Comparison of ENCODE assay signal across 18 cellular contexts in the genomic region with DNA sequence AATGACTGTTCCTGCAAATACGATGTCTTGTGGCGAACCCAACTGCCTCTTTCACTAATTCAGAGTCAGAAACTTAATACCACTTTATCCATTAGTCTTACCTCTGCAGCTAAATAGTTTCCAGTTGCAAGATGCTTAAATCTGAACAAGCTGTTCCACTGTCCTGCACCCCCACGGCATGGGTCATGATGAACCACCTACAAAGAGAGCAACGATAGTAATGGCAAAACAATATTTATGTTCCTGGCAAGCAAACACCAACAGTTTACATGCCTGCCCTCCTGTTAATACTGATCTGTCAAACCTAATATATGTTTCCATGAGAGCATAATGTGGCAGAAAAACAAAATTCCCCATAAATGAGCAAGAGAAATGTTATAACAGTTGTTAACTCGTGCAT.
DNase-seq lines count a peak whose midpoint lies in the region; ATAC-seq and TF ChIP-seq lines count a peak whose summit lies in the region.
"Had no signal": no experiment of that assay in that cellular context is flagged by ENCODE, and none has a peak within 500 bp of the region (broad histone marks: within the 10 kb centered on the region; RNA-seq: fewer than 3 reads in every experiment).

No MANE protein-coding gene starts in this region.

- peaks cover 4% of the 10 kb centered on the region for H3K4me1 Mint-ChIP-seq in endothelial cell (ENCODE audit: unreplicated experiment)
- peaks cover 2% of the 10 kb centered on the region for H3K4me1 Mint-ChIP-seq in activated CD4-positive, alpha-beta memory T cell treated with anti-CD3 and anti-CD28 coated beads, Interleukin-2, amount 10 ng/mL, durations not matched to agents 7 days and 5 days
- H3K4me1 Mint-ChIP-seq: CD14-positive monocyte had no signal

- peaks cover 14% of the 10 kb centered on the region for H3K36me3 Mint-ChIP-seq in endothelial cell (ENCODE audit: low read depth, unreplicated experiment)
- peaks cover 15% of the 10 kb centered on the region for H3K36me3 Mint-ChIP-seq in activated CD4-positive, alpha-beta memory T cell treated with anti-CD3 and anti-CD28 coated beads, Interleukin-2, amount 10 ng/mL, durations not matched to agents 7 days and 5 days (ENCODE audit: low read depth)

- CTCF ChIA-PET in activated CD4-positive, alpha-beta memory T cell treated with anti-CD3 and anti-CD28 coated beads, Interleukin-2, amount 10 ng/mL, durations not matched to agents 7 days and 5 days (lab: Charles Lee), result interaction anchor here (1.5 kb wide), 1 partner anchor 10 kb away, joined by 4 read pairs; no protein-coding TSS in a partner anchor

- H3K4me3 ChIP-seq in OCI-LY3 (ENCODE audit: low read length), result peak overlapping the region; percentile 29
- H3K4me3 ChIP-seq in fibroblast of villous mesenchyme (ENCODE audit: low read depth, low read length), result no peak overlapping the region

- H3K4me2 ChIP-seq in OCI-LY3 (ENCODE audit: low read length), result peak overlapping the region; percentile 73

- H3K9me3 Mint-ChIP-seq in endothelial cell (ENCODE audit: unreplicated experiment), result no peaks in the 10 kb centered on the region
- no peaks in the 10 kb centered on the region for H3K9me3 Mint-ChIP-seq in activated CD4-positive, alpha-beta memory T cell treated with anti-CD3 and anti-CD28 coated beads, Interleukin-2, amount 10 ng/mL, durations not matched to agents 7 days and 5 days
- H3K9me3 Mint-ChIP-seq: H9 had no signal

- no peak overlapping the region for H3K27ac Mint-ChIP-seq in endothelial cell (ENCODE audit: unreplicated experiment)
- no peak overlapping the region for H3K27ac Mint-ChIP-seq in activated CD4-positive, alpha-beta memory T cell treated with anti-CD3 and anti-CD28 coated beads, Interleukin-2, amount 10 ng/mL, durations not matched to agents 7 days and 5 days

- POLR2A ChIA-PET in activated CD4-positive, alpha-beta memory T cell treated with anti-CD3 and anti-CD28 coated beads, Interleukin-2, amount 10 ng/mL, durations not matched to agents 7 days and 5 days (lab: Charles Lee), result no interaction called here

- peak overlapping the region; percentile 97 for H3K27ac ChIP-seq in OCI-LY3 (ENCODE audit: low read length)
- H3K27ac ChIP-seq: HL-60, RWPE1 had no signal

- peaks cover 31% of the 10 kb centered on the region for H3K79me2 ChIP-seq in OCI-LY3 (ENCODE audit: low read length)

- H3K9me3 ChIP-seq in OCI-LY3 (ENCODE audit: insufficient read depth, low read length), result no peaks in the 10 kb centered on the region

- DNase-seq in AG09319 (ENCODE audit: extremely low read depth, low read depth), result peak; percentile 72
- peak; percentile 20 for DNase-seq in GM04504 (ENCODE audit: low read depth)
- DNase-seq in fibroblast of villous mesenchyme (ENCODE audit: low read depth), result peak; percentile 48
- no peak for DNase-seq in endothelial cell (ENCODE audit: low spot score)
- DNase-seq in activated CD4-positive, alpha-beta memory T cell treated with anti-CD3 and anti-CD28 coated beads, Interleukin-2, amount 10 ng/mL, durations not matched to agents 7 days and 5 days, result no peak
- no peak for DNase-seq in activated naive CD4-positive, alpha-beta T cell treated with Interleukin-2 at 50 U/mL for 16 hours
- DNase-seq: DMS 273 treated with DMSO at 0.1 percent for 48 hours, DND-41, H9, NCI-H1105, NCI-H1694 treated with DMSO at 0.1 percent for 48 hours, PC-3, SIG-M5 had no signal

- peaks cover 2% of the 10 kb centered on the region for H3K27me3 Mint-ChIP-seq in endothelial cell (ENCODE audit: unreplicated experiment)
- H3K27me3 Mint-ChIP-seq in activated CD4-positive, alpha-beta memory T cell treated with anti-CD3 and anti-CD28 coated beads, Interleukin-2, amount 10 ng/mL, durations not matched to agents 7 days and 5 days, result no peaks in the 10 kb centered on the region

- no peak for TF ChIP-seq CTCF in AG09319 (IDR thresholded peaks at IDR 0.05; ENCODE audit: low read depth, low read length)
- no peak for TF ChIP-seq CTCF in OCI-LY3 (IDR thresholded peaks at IDR 0.05; ENCODE audit: low read depth, low read length)
- no peak for TF ChIP-seq CTCF in fibroblast of villous mesenchyme (IDR thresholded peaks at IDR 0.05; ENCODE audit: insufficient read depth, low read depth, low read length)
- TF ChIP-seq CTCF in endothelial cell (IDR thresholded peaks at IDR 0.05; ENCODE audit: unreplicated experiment), result no peak

- H3K4me3 Mint-ChIP-seq in endothelial cell (ENCODE audit: unreplicated experiment), result no peak overlapping the region
- no peak overlapping the region for H3K4me3 Mint-ChIP-seq in activated CD4-positive, alpha-beta memory T cell treated with anti-CD3 and anti-CD28 coated beads, Interleukin-2, amount 10 ng/mL, durations not matched to agents 7 days and 5 days
- H3K4me3 Mint-ChIP-seq: CD14-positive monocyte, H9 had no signal

- no peak for ATAC-seq in GM21367 (IDR thresholded peaks at IDR 0.05; ENCODE audit: unreplicated experiment)
- ATAC-seq: PC-3 had no signal

- H3K27me3 ChIP-seq in OCI-LY3 (ENCODE audit: low read depth, low read length), result no peaks in the 10 kb centered on the region

- peaks cover 79% of the 10 kb centered on the region for H3K4me1 ChIP-seq in OCI-LY3 (ENCODE audit: low read length)

- H4K20me1 ChIP-seq in OCI-LY3 (ENCODE audit: insufficient read depth, low read length), result no peaks in the 10 kb centered on the region

- H3K9ac ChIP-seq in OCI-LY3 (ENCODE audit: low read length), result peak overlapping the region; percentile 64; the same call in 1 of the 2 replicates

- peaks cover 18% of the 10 kb centered on the region for H3K36me3 ChIP-seq in OCI-LY3 (replicated peaks; ENCODE audit: low read depth, low read length)

- no peak overlapping the region for H2AFZ ChIP-seq in OCI-LY3 (ENCODE audit: low read depth, low read length)

Comparison
In these comparisons a context has a peak if more than half of its experiments do, and no peak if none do; other contexts are left out.
1. DNase-seq: peak in AG09319 (single experiment), GM04504 (single experiment) and fibroblast of villous mesenchyme (single experiment); none in endothelial cell (single experiment), activated CD4-positive, alpha-beta memory T cell treated with anti-CD3 and anti-CD28 coated beads, Interleukin-2, amount 10 ng/mL, durations not matched to agents 7 days and 5 days (single experiment) and activated naive CD4-positive, alpha-beta T cell treated with Interleukin-2 at 50 U/mL for 16 hours (single experiment).